8 cellular contexts compared by ENCODE assay signal in the genomic region with DNA sequence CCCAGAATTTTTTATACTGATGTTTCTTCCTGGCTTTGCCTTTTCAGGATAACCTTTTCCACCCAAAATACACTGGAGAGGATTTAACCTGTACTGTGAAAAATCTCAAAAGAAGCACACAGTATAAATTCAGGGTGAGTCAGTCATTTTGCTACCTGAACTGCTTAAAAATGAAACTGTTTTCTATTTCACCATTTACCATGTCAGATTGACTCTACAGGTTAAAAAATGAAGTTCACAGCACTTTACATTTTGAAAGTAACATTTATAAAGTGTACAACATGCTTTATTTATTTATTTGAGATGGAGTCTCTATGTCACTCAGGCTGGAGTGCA.
"Had no signal": no experiment of that assay in that cellular context is flagged by ENCODE, and none has a peak within 500 bp of the region (broad histone marks: within the 10 kb centered on the region; RNA-seq: fewer than 3 reads in every experiment).

No MANE protein-coding gene starts in this region.

- H3K4me3 ChIP-seq: lung, sigmoid colon, suprapubic skin had no signal

- H3K9me3 Mint-ChIP-seq: activated CD8-positive, alpha-beta T cell treated with anti-CD3 and anti-CD28 coated beads for 36 hours; activated T-helper 2 cell treated with anti-CD3 and anti-CD28 coated beads, Interferon-gamma antibody, Interleukin-2, Interleukin-4, amounts not matched to agents 10 μg/mL and 5 μg/mL and 100 μg/mL, durations not matched to agents 14 hours and 24 hours and 36 hours; brain; central memory CD8-positive, alpha-beta T cell; natural killer cell had no signal

- H3K27me3 ChIP-seq: sigmoid colon, suprapubic skin had no signal

- H3K4me1 Mint-ChIP-seq: central memory CD8-positive, alpha-beta T cell had no signal

- H3K9me3 ChIP-seq: sigmoid colon, suprapubic skin had no signal

- H3K27ac ChIP-seq: suprapubic skin had no signal

- H3K27me3 Mint-ChIP-seq: activated CD8-positive, alpha-beta T cell treated with anti-CD3 and anti-CD28 coated beads for 36 hours; central memory CD8-positive, alpha-beta T cell had no signal

- H3K4me3 Mint-ChIP-seq: activated CD8-positive, alpha-beta T cell treated with anti-CD3 and anti-CD28 coated beads for 36 hours; brain; central memory CD8-positive, alpha-beta T cell; natural killer cell had no signal

- H3K27ac Mint-ChIP-seq: activated CD8-positive, alpha-beta T cell treated with anti-CD3 and anti-CD28 coated beads for 36 hours; activated T-helper 2 cell treated with anti-CD3 and anti-CD28 coated beads, Interferon-gamma antibody, Interleukin-2, Interleukin-4, amounts not matched to agents 10 μg/mL and 5 μg/mL and 100 μg/mL, durations not matched to agents 14 hours and 24 hours and 36 hours had no signal
